1 cellular context compared by ENCODE assay signal in the genomic region with DNA sequence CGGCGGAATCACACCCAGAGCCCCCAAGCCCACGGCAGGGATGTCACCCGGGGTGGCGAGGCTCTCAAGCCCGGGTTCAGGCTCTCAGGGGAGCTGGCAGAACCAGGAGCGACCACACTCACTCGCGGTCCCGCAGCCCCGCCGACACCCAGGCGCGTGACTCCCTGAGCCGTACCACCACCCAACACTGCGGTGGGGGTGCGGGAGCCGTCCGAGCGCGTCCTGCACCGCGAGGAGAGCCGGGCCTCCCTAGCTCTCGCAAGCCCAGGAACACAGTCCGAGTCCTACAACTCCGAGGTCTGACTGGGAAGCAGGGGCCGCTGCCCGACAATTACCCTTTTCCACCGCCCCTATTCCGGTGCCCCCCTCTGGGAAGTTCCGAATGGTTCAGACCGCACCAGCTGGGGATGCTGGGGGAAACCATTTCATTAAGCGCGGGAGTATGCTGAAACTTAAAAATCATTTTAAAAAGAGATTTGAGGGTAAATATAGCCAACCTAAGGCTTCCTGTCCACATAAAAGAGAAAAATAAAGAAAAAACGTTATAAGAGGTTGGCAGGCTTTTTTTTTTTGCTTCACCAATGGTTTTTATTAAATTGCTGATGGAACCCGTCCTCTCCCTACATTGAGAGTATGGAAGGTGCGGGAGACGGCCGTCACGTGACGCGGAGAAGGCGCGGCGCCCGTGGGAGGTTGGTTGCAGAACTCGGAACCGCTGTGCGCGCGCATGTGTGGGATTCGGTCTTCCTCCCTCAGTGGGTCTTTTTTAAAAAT.
TF ChIP-seq lines count a peak whose summit lies in the region.

A gene with protein sequence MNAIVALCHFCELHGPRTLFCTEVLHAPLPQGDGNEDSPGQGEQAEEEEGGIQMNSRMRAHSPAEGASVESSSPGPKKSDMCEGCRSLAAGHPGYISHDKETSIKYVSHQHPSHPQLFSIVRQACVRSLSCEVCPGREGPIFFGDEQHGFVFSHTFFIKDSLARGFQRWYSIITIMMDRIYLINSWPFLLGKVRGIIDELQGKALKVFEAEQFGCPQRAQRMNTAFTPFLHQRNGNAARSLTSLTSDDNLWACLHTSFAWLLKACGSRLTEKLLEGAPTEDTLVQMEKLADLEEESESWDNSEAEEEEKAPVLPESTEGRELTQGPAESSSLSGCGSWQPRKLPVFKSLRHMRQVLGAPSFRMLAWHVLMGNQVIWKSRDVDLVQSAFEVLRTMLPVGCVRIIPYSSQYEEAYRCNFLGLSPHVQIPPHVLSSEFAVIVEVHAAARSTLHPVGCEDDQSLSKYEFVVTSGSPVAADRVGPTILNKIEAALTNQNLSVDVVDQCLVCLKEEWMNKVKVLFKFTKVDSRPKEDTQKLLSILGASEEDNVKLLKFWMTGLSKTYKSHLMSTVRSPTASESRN (minus strand): TSS at position 143 of the 774 bp plus-strand sequence. CDS start 9,031 bp downstream, outside the sequence.

TF ChIP-seq in HepG2, 621 proteins besides CTCF, POLR2A, EP300 and RAD21 (continued from another document and continues in another):
- TF ChIP-seq, protein P1, sequence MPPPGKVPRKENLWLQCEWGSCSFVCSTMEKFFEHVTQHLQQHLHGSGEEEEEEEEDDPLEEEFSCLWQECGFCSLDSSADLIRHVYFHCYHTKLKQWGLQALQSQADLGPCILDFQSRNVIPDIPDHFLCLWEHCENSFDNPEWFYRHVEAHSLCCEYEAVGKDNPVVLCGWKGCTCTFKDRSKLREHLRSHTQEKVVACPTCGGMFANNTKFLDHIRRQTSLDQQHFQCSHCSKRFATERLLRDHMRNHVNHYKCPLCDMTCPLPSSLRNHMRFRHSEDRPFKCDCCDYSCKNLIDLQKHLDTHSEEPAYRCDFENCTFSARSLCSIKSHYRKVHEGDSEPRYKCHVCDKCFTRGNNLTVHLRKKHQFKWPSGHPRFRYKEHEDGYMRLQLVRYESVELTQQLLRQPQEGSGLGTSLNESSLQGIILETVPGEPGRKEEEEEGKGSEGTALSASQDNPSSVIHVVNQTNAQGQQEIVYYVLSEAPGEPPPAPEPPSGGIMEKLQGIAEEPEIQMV (CRISPR knock-in tag; IDR thresholded peaks at IDR 0.05; ENCODE audit: low read depth): no peak
- no peak for TF ChIP-seq ZNF121 (CRISPR knock-in tag; IDR thresholded peaks at IDR 0.05)
- no peak for TF ChIP-seq NR3C1 (CRISPR knock-in tag; IDR thresholded peaks at IDR 0.05)
- no peak for TF ChIP-seq RFX5 (IDR thresholded peaks at IDR 0.05; ENCODE audit: low read depth, low read length)
- TF ChIP-seq, protein P2, sequence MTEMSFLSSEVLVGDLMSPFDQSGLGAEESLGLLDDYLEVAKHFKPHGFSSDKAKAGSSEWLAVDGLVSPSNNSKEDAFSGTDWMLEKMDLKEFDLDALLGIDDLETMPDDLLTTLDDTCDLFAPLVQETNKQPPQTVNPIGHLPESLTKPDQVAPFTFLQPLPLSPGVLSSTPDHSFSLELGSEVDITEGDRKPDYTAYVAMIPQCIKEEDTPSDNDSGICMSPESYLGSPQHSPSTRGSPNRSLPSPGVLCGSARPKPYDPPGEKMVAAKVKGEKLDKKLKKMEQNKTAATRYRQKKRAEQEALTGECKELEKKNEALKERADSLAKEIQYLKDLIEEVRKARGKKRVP (CRISPR knock-in tag; IDR thresholded peaks at IDR 0.05): no peak
- no peak for TF ChIP-seq ZFP41 (CRISPR knock-in tag; IDR thresholded peaks at IDR 0.05; ENCODE audit: borderline replicate concordance)
- TF ChIP-seq CBX1 (IDR thresholded peaks at IDR 0.05; ENCODE audit: low read depth): peak; percentile 47
- TF ChIP-seq NR2F6 (IDR thresholded peaks at IDR 0.05): no peak
- TF ChIP-seq NR2F6 (CRISPR knock-in tag; IDR thresholded peaks at IDR 0.05): peak; percentile 10; the same call in 1 of the 2 replicates
- peak; percentile 76 for TF ChIP-seq POLR2G (IDR thresholded peaks at IDR 0.05; ENCODE audit: low read depth, low read length)
- TF ChIP-seq BORCS8-MEF2B (CRISPR knock-in tag; IDR thresholded peaks at IDR 0.05): no peak
- TF ChIP-seq NR2F2 (IDR thresholded peaks at IDR 0.05; ENCODE audit: borderline replicate concordance, low read depth): no peak
- no peak for TF ChIP-seq ADNP (CRISPR knock-in tag; IDR thresholded peaks at IDR 0.05)
- no peak for TF ChIP-seq STAT6 (CRISPR knock-in tag; IDR thresholded peaks at IDR 0.05; ENCODE audit: borderline replicate concordance)
- peak; percentile 30; the same call in 1 of the 2 replicates for TF ChIP-seq ELF1 (CRISPR knock-in tag; IDR thresholded peaks at IDR 0.05)
- TF ChIP-seq ZFP1 (CRISPR knock-in tag; IDR thresholded peaks at IDR 0.05): no peak
- no peak for TF ChIP-seq ZNF770 (CRISPR knock-in tag; IDR thresholded peaks at IDR 0.05)
- TF ChIP-seq ZNF816 (CRISPR knock-in tag; IDR thresholded peaks at IDR 0.05; ENCODE audit: borderline replicate concordance): no peak
- TF ChIP-seq RCOR2 (CRISPR knock-in tag; IDR thresholded peaks at IDR 0.05): no peak
- no peak for TF ChIP-seq EHMT2 (IDR thresholded peaks at IDR 0.05; ENCODE audit: borderline replicate concordance, low read depth, low read length)
- no peak for TF ChIP-seq ZNF598 (CRISPR knock-in tag; IDR thresholded peaks at IDR 0.05; ENCODE audit: borderline replicate concordance)
- TF ChIP-seq NFE2L1 (CRISPR knock-in tag; IDR thresholded peaks at IDR 0.05; ENCODE audit: borderline replicate concordance): no peak
- no peak for TF ChIP-seq HNRNPUL1 (IDR thresholded peaks at IDR 0.05; ENCODE audit: low read depth, low read length)
- no peak for TF ChIP-seq SATB2 (CRISPR knock-in tag; IDR thresholded peaks at IDR 0.05)
- peak; percentile 69; the same call in 1 of the 2 replicates for TF ChIP-seq GABPB1 (CRISPR knock-in tag; IDR thresholded peaks at IDR 0.05)
- no peak for TF ChIP-seq ZBTB33 (CRISPR knock-in tag; IDR thresholded peaks at IDR 0.05)
- no peak for TF ChIP-seq RXRB (CRISPR knock-in tag; IDR thresholded peaks at IDR 0.05; ENCODE audit: borderline replicate concordance)
- TF ChIP-seq, protein P3, sequence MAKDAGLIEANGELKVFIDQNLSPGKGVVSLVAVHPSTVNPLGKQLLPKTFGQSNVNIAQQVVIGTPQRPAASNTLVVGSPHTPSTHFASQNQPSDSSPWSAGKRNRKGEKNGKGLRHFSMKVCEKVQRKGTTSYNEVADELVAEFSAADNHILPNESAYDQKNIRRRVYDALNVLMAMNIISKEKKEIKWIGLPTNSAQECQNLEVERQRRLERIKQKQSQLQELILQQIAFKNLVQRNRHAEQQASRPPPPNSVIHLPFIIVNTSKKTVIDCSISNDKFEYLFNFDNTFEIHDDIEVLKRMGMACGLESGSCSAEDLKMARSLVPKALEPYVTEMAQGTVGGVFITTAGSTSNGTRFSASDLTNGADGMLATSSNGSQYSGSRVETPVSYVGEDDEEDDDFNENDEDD (CRISPR knock-in tag; IDR thresholded peaks at IDR 0.05; ENCODE audit: borderline replicate concordance): no peak
- TF ChIP-seq ZNF329 (CRISPR knock-in tag; IDR thresholded peaks at IDR 0.05; ENCODE audit: low read depth): no peak
- TF ChIP-seq THAP9 (CRISPR knock-in tag; IDR thresholded peaks at IDR 0.05; ENCODE audit: borderline replicate concordance): peak; percentile 67; the same call in 1 of the 2 replicates
- no peak for TF ChIP-seq PRPF4 (IDR thresholded peaks at IDR 0.05; ENCODE audit: low read depth, low read length, poor library complexity, severe bottlenecking)
- TF ChIP-seq, protein P4, sequence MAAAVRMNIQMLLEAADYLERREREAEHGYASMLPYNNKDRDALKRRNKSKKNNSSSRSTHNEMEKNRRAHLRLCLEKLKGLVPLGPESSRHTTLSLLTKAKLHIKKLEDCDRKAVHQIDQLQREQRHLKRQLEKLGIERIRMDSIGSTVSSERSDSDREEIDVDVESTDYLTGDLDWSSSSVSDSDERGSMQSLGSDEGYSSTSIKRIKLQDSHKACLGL (CRISPR knock-in tag; IDR thresholded peaks at IDR 0.05): peak; percentile 59; the same call in 1 of the 2 replicates
- peak; percentile 61 for TF ChIP-seq MAX (IDR thresholded peaks at IDR 0.05)
- peak; percentile 34; the same call in 1 of the 2 replicates for TF ChIP-seq ZNF12 (CRISPR knock-in tag; IDR thresholded peaks at IDR 0.05)
- no peak for TF ChIP-seq POLR2AphosphoS2 (IDR thresholded peaks at IDR 0.05; ENCODE audit: low read depth, low read length)
- TF ChIP-seq, protein P5, sequence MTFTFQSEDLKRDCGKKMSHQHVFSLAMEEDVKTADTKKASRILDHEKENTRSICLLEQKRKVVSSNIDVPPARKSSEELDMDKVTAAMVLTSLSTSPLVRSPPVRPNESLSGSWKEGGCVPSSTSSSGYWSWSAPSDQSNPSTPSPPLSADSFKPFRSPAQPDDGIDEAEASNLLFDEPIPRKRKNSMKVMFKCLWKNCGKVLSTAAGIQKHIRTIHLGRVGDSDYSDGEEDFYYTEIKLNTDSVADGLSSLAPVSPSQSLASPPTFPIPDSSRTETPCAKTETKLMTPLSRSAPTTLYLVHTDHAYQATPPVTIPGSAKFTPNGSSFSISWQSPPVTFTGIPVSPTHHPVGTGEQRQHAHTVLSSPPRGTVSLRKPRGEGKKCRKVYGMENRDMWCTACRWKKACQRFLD (CRISPR knock-in tag; IDR thresholded peaks at IDR 0.05; ENCODE audit: borderline replicate concordance): peak; percentile 66
- no peak for TF ChIP-seq ZNF746 (CRISPR knock-in tag; IDR thresholded peaks at IDR 0.05)
- TF ChIP-seq ZNF737 (CRISPR knock-in tag; IDR thresholded peaks at IDR 0.05; ENCODE audit: borderline replicate concordance): no peak
- TF ChIP-seq ATAD3A (CRISPR knock-in tag; IDR thresholded peaks at IDR 0.05): no peak
- TF ChIP-seq HCFC1 (IDR thresholded peaks at IDR 0.05; ENCODE audit: low read depth, low read length): peak; percentile 24; the same call in 1 of the 2 replicates
- peak; percentile 14; the same call in 1 of the 2 replicates for TF ChIP-seq ZNF232 (CRISPR knock-in tag; IDR thresholded peaks at IDR 0.05; ENCODE audit: borderline replicate concordance)
- peak; percentile 68 for TF ChIP-seq SALL1 (CRISPR knock-in tag; IDR thresholded peaks at IDR 0.05)
- no peak for TF ChIP-seq MYNN (CRISPR knock-in tag; IDR thresholded peaks at IDR 0.05; ENCODE audit: low read depth)
